Comparison of ENCODE assay signal across 13 cellular contexts in genomic region chr5:132098151-132098594, GRCh38. TPM values are rescaled to one million over a fixed set of nuclear protein-coding genes. Genes with fewer than 3 reads are reported as not detected.
A peak's percentile ranks its signal among the peaks of the same experiment; 100 is the strongest.
DNase-seq lines count a peak whose midpoint lies in the region; ATAC-seq and TF ChIP-seq lines count a peak whose summit lies in the region.
"Had no signal": no experiment of that assay in that cellular context is flagged by ENCODE, and none has a peak within 500 bp of the region (broad histone marks: within the 10 kb centered on the region; RNA-seq: fewer than 3 reads in every experiment).

No MANE protein-coding gene starts in this region.

- peaks cover 11% of the 10 kb centered on the region for H3K36me3 Mint-ChIP-seq in activated CD4-positive, alpha-beta memory T cell treated with anti-CD3 and anti-CD28 coated beads, Interleukin-2, amount 10 ng/mL, durations not matched to agents 7 days and 5 days (ENCODE audit: low read depth)
- H3K36me3 Mint-ChIP-seq: naive thymus-derived CD8-positive, alpha-beta T cell had no signal

- POLR2A ChIA-PET in activated CD4-positive, alpha-beta memory T cell treated with anti-CD3 and anti-CD28 coated beads, Interleukin-2, amount 10 ng/mL, durations not matched to agents 7 days and 5 days (lab: Charles Lee), result interaction anchor here (1.2 kb wide), 1 partner anchor 13 kb away, joined by 6 read pairs; no protein-coding TSS in a partner anchor
- POLR2A ChIA-PET in HEK293T (lab: Yijun Ruan, JAX), result no interaction called here

- H3K4me1 Mint-ChIP-seq in activated CD4-positive, alpha-beta memory T cell treated with anti-CD3 and anti-CD28 coated beads, Interleukin-2, amount 10 ng/mL, durations not matched to agents 7 days and 5 days, result peaks cover 77% of the 10 kb centered on the region

- no peak overlapping the region for H3K4me3 Mint-ChIP-seq in activated CD4-positive, alpha-beta memory T cell treated with anti-CD3 and anti-CD28 coated beads, Interleukin-2, amount 10 ng/mL, durations not matched to agents 7 days and 5 days

- CTCF ChIA-PET in activated CD4-positive, alpha-beta memory T cell treated with anti-CD3 and anti-CD28 coated beads, Interleukin-2, amount 10 ng/mL, durations not matched to agents 7 days and 5 days (lab: Charles Lee), result interaction anchor here (1.0 kb wide), 1 partner anchor 35 kb away, joined by 3 read pairs; no protein-coding TSS in a partner anchor
- CTCF ChIA-PET in HEK293T (lab: Yijun Ruan, JAX), result no interaction called here

- ATAC-seq in HG02938 (IDR thresholded peaks at IDR 0.05; ENCODE audit: unreplicated experiment) (peak; percentile 24), HG03469 (IDR thresholded peaks at IDR 0.05; ENCODE audit: unreplicated experiment) (no peak), Right ventricle myocardium inferior (no peak)
- ATAC-seq: naive thymus-derived CD8-positive, alpha-beta T cell had no signal

- peaks cover 10% of the 10 kb centered on the region for H3K27me3 Mint-ChIP-seq in activated CD4-positive, alpha-beta memory T cell treated with anti-CD3 and anti-CD28 coated beads, Interleukin-2, amount 10 ng/mL, durations not matched to agents 7 days and 5 days

- intact Hi-C loops in Right ventricle myocardium inferior (cut with DNase I), result no loop called here

- no peaks in the 10 kb centered on the region for H3K9me3 Mint-ChIP-seq in activated CD4-positive, alpha-beta memory T cell treated with anti-CD3 and anti-CD28 coated beads, Interleukin-2, amount 10 ng/mL, durations not matched to agents 7 days and 5 days
- H3K9me3 Mint-ChIP-seq: naive thymus-derived CD8-positive, alpha-beta T cell had no signal

- peak overlapping the region; percentile 37 for H3K27ac Mint-ChIP-seq in activated CD4-positive, alpha-beta memory T cell treated with anti-CD3 and anti-CD28 coated beads, Interleukin-2, amount 10 ng/mL, durations not matched to agents 7 days and 5 days

- DNase-seq in activated CD4-positive, alpha-beta T cell treated with anti-CD3 and anti-CD28 coated beads for 48 hours, result peak; percentile 68
- DNase-seq in activated CD4-positive, alpha-beta T cell treated with anti-CD3 and anti-CD28 coated beads for 4 hours, result no peak
- DNase-seq in activated CD4-positive, alpha-beta memory T cell treated with anti-CD3 and anti-CD28 coated beads, Interleukin-2, amount 10 ng/mL, durations not matched to agents 7 days and 5 days, result no peak
- peak; percentile 26 for DNase-seq in myocyte (ENCODE audit: low read depth)
- no peak for DNase-seq in HEK293T (ENCODE audit: extremely low spot score)
- no peak for DNase-seq in Right ventricle myocardium inferior (ENCODE audit: missing footprints)
- DNase-seq: dorsolateral prefrontal cortex; naive thymus-derived CD8-positive, alpha-beta T cell; NCI-H1048 had no signal

TF ChIP-seq in HEK293T, 16 proteins besides CTCF, POLR2A, EP300 and RAD21:
- no peak for TF ChIP-seq FOXK2 (IDR thresholded peaks at IDR 0.05)
- no peak for TF ChIP-seq L3MBTL2 (conservative IDR thresholded peaks at IDR 0.05)
- no peak for TF ChIP-seq TARDBP (IDR thresholded peaks at IDR 0.05)
- no peak for TF ChIP-seq FOXM1 (IDR thresholded peaks at IDR 0.05; ENCODE audit: borderline replicate concordance)
- no peak for TF ChIP-seq HDGF (IDR thresholded peaks at IDR 0.05; ENCODE audit: borderline replicate concordance)
- TF ChIP-seq ARNT (IDR thresholded peaks at IDR 0.05), result no peak
- no peak for TF ChIP-seq CTBP1 (IDR thresholded peaks at IDR 0.05; ENCODE audit: borderline replicate concordance)
- TF ChIP-seq BHLHE40 (IDR thresholded peaks at IDR 0.05; ENCODE audit: borderline replicate concordance), result no peak
- TF ChIP-seq FOXA1 (IDR thresholded peaks at IDR 0.05), result no peak
- TF ChIP-seq PKNOX1 (IDR thresholded peaks at IDR 0.05), result no peak
- no peak for TF ChIP-seq NFRKB (IDR thresholded peaks at IDR 0.05)
- TF ChIP-seq ELF4 (IDR thresholded peaks at IDR 0.05), result no peak
- no peak for TF ChIP-seq SUZ12 (IDR thresholded peaks at IDR 0.05)
- TF ChIP-seq LEF1 (IDR thresholded peaks at IDR 0.05; ENCODE audit: borderline replicate concordance), result no peak
- no peak for TF ChIP-seq SP1 (IDR thresholded peaks at IDR 0.05)
- no peak for TF ChIP-seq ZNF384 (IDR thresholded peaks at IDR 0.05)
TF ChIP-seq in HEK293T: peak in this region for 0.

RNA-seq across cellular contexts. Expression of gene CSF2, which starts 24.6 kb away (rescaled TPM):
- 10 to 100 TPM; 30.8 to 32.7 TPM for total RNA-seq in activated CD4-positive, alpha-beta memory T cell treated with anti-CD3 and anti-CD28 coated beads, Interleukin-2, amount 10 ng/mL, durations not matched to agents 7 days and 5 days
- total RNA-seq in myocyte (not detected in 2 replicates), Right ventricle myocardium inferior (not detected)
- polyA plus RNA-seq in myocyte (2012), result not detected
- total RNA-seq: A673; dorsolateral prefrontal cortex; naive thymus-derived CD8-positive, alpha-beta T cell; urinary bladder had no signal
- polyA plus RNA-seq: naive thymus-derived CD8-positive, alpha-beta T cell; urinary bladder had no signal

RNA-seq across cellular contexts. Expression of gene IL3, which starts 37.7 kb away (rescaled TPM):
- 1 to 10 TPM; 1.4 to 1.6 TPM for total RNA-seq in activated CD4-positive, alpha-beta memory T cell treated with anti-CD3 and anti-CD28 coated beads, Interleukin-2, amount 10 ng/mL, durations not matched to agents 7 days and 5 days
- total RNA-seq in myocyte (not detected in 2 replicates), Right ventricle myocardium inferior (not detected)
- polyA plus RNA-seq in myocyte (2012), result not detected
- total RNA-seq: A673; dorsolateral prefrontal cortex; naive thymus-derived CD8-positive, alpha-beta T cell; urinary bladder had no signal
- polyA plus RNA-seq: naive thymus-derived CD8-positive, alpha-beta T cell; urinary bladder had no signal

Comparison
In these comparisons a context has a peak if more than half of its experiments do, and no peak if none do; other contexts are left out.
1. DNase-seq: peak in activated CD4-positive, alpha-beta T cell treated with anti-CD3 and anti-CD28 coated beads for 48 hours (single experiment) and myocyte (single experiment); none in activated CD4-positive, alpha-beta T cell treated with anti-CD3 and anti-CD28 coated beads for 4 hours (0 of 2), activated CD4-positive, alpha-beta memory T cell treated with anti-CD3 and anti-CD28 coated beads, Interleukin-2, amount 10 ng/mL, durations not matched to agents 7 days and 5 days (single experiment), HEK293T (single experiment) and Right ventricle myocardium inferior (single experiment).
2. RNA of gene CSF2, which starts 24.6 kb away (total RNA-seq): 30.8 to 32.7 TPM in activated CD4-positive, alpha-beta memory T cell treated with anti-CD3 and anti-CD28 coated beads, Interleukin-2, amount 10 ng/mL, durations not matched to agents 7 days and 5 days; not detected in myocyte and not detected in Right ventricle myocardium inferior (single experiment); every median in the first group is over 10 times any median in the second.